8 cellular contexts compared by ENCODE assay signal in the genomic region with DNA sequence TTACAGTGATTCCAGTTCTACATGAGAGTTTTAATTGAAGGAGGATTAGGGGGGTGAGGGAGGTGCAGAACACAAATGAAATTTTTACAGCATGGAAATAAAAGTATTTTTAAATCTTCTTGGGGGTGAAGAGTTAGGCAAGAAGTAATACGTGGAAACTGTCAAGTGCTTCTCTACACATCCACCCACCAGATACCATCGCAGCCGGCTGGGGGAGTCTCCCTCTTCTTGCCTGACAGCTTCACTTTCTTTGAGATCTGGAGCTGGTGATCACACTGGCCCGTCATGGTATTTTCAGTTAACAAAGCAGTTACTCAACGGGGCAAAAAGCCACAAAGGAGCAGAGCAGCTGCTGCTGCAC. TPM values are rescaled to one million over a fixed set of nuclear protein-coding genes. Genes with fewer than 3 reads are reported as not detected.
A peak's percentile ranks its signal among the peaks of the same experiment; 100 is the strongest.
DNase-seq lines count a peak whose midpoint lies in the region; ATAC-seq lines count a peak whose summit lies in the region.

No MANE protein-coding gene starts in this region.

- H3K4me3 Mint-ChIP-seq in T-helper 17 cell: peak overlapping the region; percentile 99

- peaks cover 23% of the 10 kb centered on the region for H3K27me3 Mint-ChIP-seq in T-helper 17 cell

- peak; percentile 55 for DNase-seq in NCI-H2029 treated with DMSO at 0.1 percent for 48 hours (lab: John Stamatoyannopoulos, UW)
- DNase-seq in NCI-H2029 (lab: John Stamatoyannopoulos, UW): no peak
- DNase-seq in T-helper 17 cell: no peak
- DNase-seq in fibroblast of peridontal ligament (ENCODE audit: extremely low read depth): peak; percentile 93
- no peak for DNase-seq in skeletal muscle cell (ENCODE audit: low read depth)
- no peak for DNase-seq in GM19240 (ENCODE audit: insufficient read length, low spot score)
- no peak for DNase-seq in germinal center (ENCODE audit: low spot score)

- H3K4me1 Mint-ChIP-seq in T-helper 17 cell: peaks cover 43% of the 10 kb centered on the region

- ATAC-seq in T-helper 17 cell: no peak
- ATAC-seq in GM21529 (IDR thresholded peaks at IDR 0.05; ENCODE audit: unreplicated experiment): no peak

- peaks cover 3% of the 10 kb centered on the region for H3K36me3 Mint-ChIP-seq in T-helper 17 cell (ENCODE audit: low read depth)

- peak overlapping the region; percentile 73 for H3K4me3 ChIP-seq in skeletal muscle cell (ENCODE audit: low read depth, low read length)

- peak overlapping the region; percentile 99 for H3K27ac Mint-ChIP-seq in T-helper 17 cell

- no peaks in the 10 kb centered on the region for H3K9me3 ChIP-seq in T-helper 17 cell (ENCODE audit: control insufficient read depth, low read length, poor library complexity, severe bottlenecking)

RNA-seq across cellular contexts. Expression of a gene that starts 2.6 kb away (rescaled TPM):
- total RNA-seq in T-helper 17 cell: 10 to 100 TPM; 48.2 to 51.3 TPM

Comparison
In these comparisons a context has a peak if more than half of its experiments do, and no peak if none do; other contexts are left out.
1. DNase-seq: peak in NCI-H2029 treated with DMSO at 0.1 percent for 48 hours (single experiment) and fibroblast of peridontal ligament (single experiment); none in NCI-H2029 (single experiment), T-helper 17 cell (0 of 3), skeletal muscle cell (single experiment), GM19240 (single experiment) and germinal center (single experiment).